30 cellular contexts compared by ENCODE assay signal in the genomic region with DNA sequence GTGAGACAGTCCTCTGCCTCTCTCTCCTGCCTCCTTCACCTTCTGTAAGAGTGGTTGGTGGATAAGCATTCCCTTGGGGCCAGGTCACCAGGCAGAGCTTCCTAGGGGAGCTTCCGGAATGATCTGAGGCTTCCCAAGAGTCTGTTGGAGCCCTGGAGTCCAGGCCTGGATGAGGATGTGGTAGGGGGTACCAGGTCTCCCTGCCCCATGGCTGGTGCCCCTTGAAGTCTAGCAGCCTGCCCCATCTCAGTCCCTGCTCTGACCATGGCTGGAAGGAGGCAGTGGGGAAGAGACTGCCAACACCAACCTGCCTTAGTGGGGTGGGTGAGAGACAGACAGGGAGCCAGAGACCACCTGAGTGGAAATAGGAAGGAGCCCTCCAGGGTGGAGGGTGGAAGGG.
"Had no signal": no experiment of that assay in that cellular context is flagged by ENCODE, and none has a peak within 500 bp of the region (broad histone marks: within the 10 kb centered on the region; RNA-seq: fewer than 3 reads in every experiment).

No MANE protein-coding gene starts in this region.

- DNase-seq: activated B cell treated with CpG ODN at 0.5 μM for 24 hours; activated CD4-positive, alpha-beta memory T cell treated with anti-CD3 and anti-CD28 coated beads for 36 hours; activated CD4-positive, alpha-beta T cell treated with anti-CD3 and anti-CD28 coated beads for 4 hours; activated CD4-positive, alpha-beta T cell treated with anti-CD3 and anti-CD28 coated beads, Interleukin-2, amount 10 ng/mL, durations not matched to agents 24 days and 14 days; activated CD4-positive, alpha-beta T cell treated with anti-CD3 and anti-CD28 coated beads, Interleukin-2, amount 50 U/mL, for 1 hour; activated CD4-positive, alpha-beta T cell treated with anti-CD3 and anti-CD28 coated beads, Interleukin-2, amount 50 U/mL, for 4 hours; activated CD4-positive, CD25-positive, alpha-beta regulatory T cell treated with anti-CD3 and anti-CD28 coated beads, Interleukin-2, amount 50 U/mL, for 72 hours; activated CD8-positive, alpha-beta memory T cell treated with anti-CD3 and anti-CD28 coated beads, Interleukin-2, amount 50 U/mL, for 4 hours; activated CD8-positive, alpha-beta T cell treated with anti-CD3 and anti-CD28 coated beads for 36 hours; activated effector memory CD4-positive, alpha-beta T cell treated with Interleukin-2 at 50 U/mL for 16 hours; activated gamma-delta T cell; activated naive CD4-positive, alpha-beta T cell treated with anti-CD3 and anti-CD28 coated beads for 36 hours; activated naive CD4-positive, alpha-beta T cell treated with anti-CD3 and anti-CD28 coated beads, Interleukin-2, amount 50 U/mL, for 16 hours; activated naive CD8-positive, alpha-beta T cell treated with anti-CD3 and anti-CD28 coated beads for 36 hours; activated T-cell treated with anti-CD3 and anti-CD28 coated beads for 4 hours; activated T-cell treated with anti-CD3 and anti-CD28 coated beads, Interleukin-2, amount 50 U/mL, for 1 hour; activated T-cell treated with anti-CD3 and anti-CD28 coated beads, Interleukin-2, amount 50 U/mL, for 4 hours; adrenal gland; amniotic stem cell; aorta; body of pancreas; brain microvascular endothelial cell; central memory CD4-positive, alpha-beta T cell; SW 1271; T-helper 1 cell; T-helper 2 cell; T-helper 9 cell had no signal

- H3K27me3 ChIP-seq: adrenal gland, body of pancreas, brain microvascular endothelial cell, breast epithelium had no signal

- H3K4me1 ChIP-seq: adrenal gland, body of pancreas, breast epithelium had no signal

- ATAC-seq: activated CD8-positive, alpha-beta T cell treated with anti-CD3 and anti-CD28 coated beads for 36 hours; activated naive CD4-positive, alpha-beta T cell treated with anti-CD3 and anti-CD28 coated beads, Interleukin-2, amount 50 U/mL, for 72 hours; activated T-cell treated with anti-CD3 and anti-CD28 coated beads, Interleukin-2, amount 50 U/mL, for 4 hours; body of pancreas had no signal

- H3K4me3 ChIP-seq: adrenal gland, body of pancreas, breast epithelium had no signal

- H3K9me3 ChIP-seq: adrenal gland, body of pancreas, breast epithelium had no signal

- H3K27ac ChIP-seq: adrenal gland, body of pancreas, brain microvascular endothelial cell, breast epithelium, VCaP had no signal

- H3K36me3 ChIP-seq: adrenal gland, brain microvascular endothelial cell, breast epithelium had no signal
